10 cellular contexts compared by ENCODE assay signal in genomic region chr11:36985562-36985961, GRCh38.
"Had no signal": no experiment of that assay in that cellular context is flagged by ENCODE, and none has a peak within 500 bp of the region (broad histone marks: within the 10 kb centered on the region; RNA-seq: fewer than 3 reads in every experiment).

No MANE protein-coding gene starts in this region.

- H3K9ac ChIP-seq: GM23248 had no signal

- H3K4me3 ChIP-seq: GM23248, GM23338, HAP-1 had no signal

- H3K27ac ChIP-seq: GM23248 had no signal

- H3K36me3 ChIP-seq: HAP-1 had no signal

- ATAC-seq: GM23338, HCT116 had no signal

- H3K4me2 ChIP-seq: GM23338 had no signal

- H3K27ac Mint-ChIP-seq: GM23338, H9, HFFc6 had no signal

- DNase-seq: GM23248, GOT3, H7, H9, HCEC 1CT, HFFc6 had no signal

- FAIRE-seq: H54 had no signal

- H3K4me1 Mint-ChIP-seq: GM23338 had no signal

- H2AFZ ChIP-seq: GM23248, GM23338 had no signal

- H3K4me3 Mint-ChIP-seq: GM23338, H9, HFFc6 had no signal
